9 cellular contexts compared by ENCODE assay signal in genomic region chr16:60438894-60439293, GRCh38.
"Had no signal": no experiment of that assay in that cellular context is flagged by ENCODE, and none has a peak within 500 bp of the region (broad histone marks: within the 10 kb centered on the region; RNA-seq: fewer than 3 reads in every experiment).

No MANE protein-coding gene starts in this region.

- FAIRE-seq: HepG2, HTR-8/SVneo, K562 had no signal

- H3K36me3 Mint-ChIP-seq: IgD-negative memory B cell had no signal

- H3K27me3 Mint-ChIP-seq: IgD-negative memory B cell had no signal

- H3K4me3 Mint-ChIP-seq: IgD-negative memory B cell had no signal

- H3K4me2 ChIP-seq: KMS-11 had no signal

- DNase-seq: IMR-90, KBM-7, KG1 had no signal

- H3K27ac Mint-ChIP-seq: IgD-negative memory B cell had no signal

- H3K4me3 ChIP-seq: K562 had no signal

- H3K27ac ChIP-seq: HL-60, KMS-11 had no signal

- ATAC-seq: HepG2, K562 had no signal

- H3K4me1 Mint-ChIP-seq: IgD-negative memory B cell had no signal
